In the genomic region with DNA sequence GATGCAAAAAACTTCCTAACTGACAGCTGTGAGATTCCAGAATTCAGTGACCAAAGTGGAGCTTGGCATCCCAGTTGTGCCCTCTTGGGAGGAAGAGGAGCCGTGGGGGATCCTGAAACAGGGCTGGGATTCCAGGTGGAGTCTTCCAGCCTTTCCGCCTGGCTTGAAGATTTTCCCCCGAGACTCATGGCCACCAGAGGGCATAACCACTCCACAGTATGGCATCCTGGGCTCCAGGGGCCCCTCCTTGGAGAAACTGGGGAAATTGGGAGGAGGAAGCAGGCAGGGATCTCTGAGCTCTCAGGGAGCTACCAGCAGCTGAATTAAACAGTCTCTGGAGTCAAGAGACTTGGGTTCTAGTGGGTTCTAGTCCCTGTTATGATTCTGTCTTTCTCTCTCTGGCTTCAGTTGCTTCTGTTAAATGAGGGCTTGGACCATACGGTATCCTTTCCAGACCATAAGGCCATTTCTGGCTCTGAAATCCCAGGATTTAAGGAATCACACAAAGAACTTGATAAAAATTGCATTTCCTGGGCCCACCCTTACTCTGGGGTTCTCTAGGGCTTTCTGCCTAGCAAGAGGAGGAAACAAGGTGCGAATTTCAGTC, we compare ENCODE assay signal across 9 cellular contexts. TPM values are rescaled to one million over a fixed set of nuclear protein-coding genes. Genes with fewer than 3 reads are reported as not detected.
A peak's percentile ranks its signal among the peaks of the same experiment; 100 is the strongest.
DNase-seq lines count a peak whose midpoint lies in the region; ATAC-seq, FAIRE-seq and TF ChIP-seq lines count a peak whose summit lies in the region.
"Had no signal": no experiment of that assay in that cellular context is flagged by ENCODE, and none has a peak within 500 bp of the region (broad histone marks: within the 10 kb centered on the region; RNA-seq: fewer than 3 reads in every experiment).

No MANE protein-coding gene starts in this region.

- H3K4me1 ChIP-seq in pancreas: peaks cover 0 to 3% (median 0%) of the 10 kb centered on the region in 3 donors

- H3K4me3 ChIP-seq in pancreas: no peak overlapping the region

- peaks cover 50% of the 10 kb centered on the region for H3K4me1 Mint-ChIP-seq in CD14-positive monocyte
- 0 out of 2 replicates have a peak, but pooled peaks cover 10% of the 10 kb centered on the region for H3K4me1 Mint-ChIP-seq in HFFc6 (ENCODE audit: low read depth)

- H3K36me3 Mint-ChIP-seq in CD14-positive monocyte: peaks cover 34 to 42% of the 10 kb centered on the region in 2 donors
- H3K36me3 Mint-ChIP-seq in HFFc6 (ENCODE audit: low read depth): no peaks in the 10 kb centered on the region

- ATAC-seq in pancreas (peak; percentile 29 to 76 (median 66)), GM19452 (IDR thresholded peaks at IDR 0.05; ENCODE audit: unreplicated experiment) (no peak), GM21381 (IDR thresholded peaks at IDR 0.05; ENCODE audit: unreplicated experiment) (no peak), HG03520 (IDR thresholded peaks at IDR 0.05; ENCODE audit: unreplicated experiment) (no peak)

- intact Hi-C loops in CD14-positive monocyte (cut with micrococcal nuclease) (no loop called here), pancreas (cut with DNase I) (no loop called here)

- no peak for FAIRE-seq in pancreas (lab: Jason Lieb, UNC)

- H3K9me3 Mint-ChIP-seq in CD14-positive monocyte: peaks cover 0 to 14% (median 8%) of the 10 kb centered on the region in 7 donors
- H3K9me3 Mint-ChIP-seq in HFFc6: no peaks in the 10 kb centered on the region
- H3K9me3 Mint-ChIP-seq: mesothelial cell of epicardium had no signal

- H3K36me3 ChIP-seq in pancreas: no peaks in the 10 kb centered on the region

- DNase-seq in CD14-positive monocyte (ENCODE audit: low spot score) (no peak), HFFc6 (peak; percentile 44), RPMI8226 (peak; percentile 25), fibroblast of peridontal ligament (ENCODE audit: extremely low read depth) (peak; percentile 60), pancreas (peak in 4 of 6 donors; percentile 51 to 75 (median 64))

- no peaks in the 10 kb centered on the region for H3K9me3 ChIP-seq in pancreas

- H3K27me3 Mint-ChIP-seq in CD14-positive monocyte (ENCODE audit: low read depth in 3 of 3) (peaks cover 30 to 47% (median 38%) of the 10 kb centered on the region in 3 donors), HFFc6 (ENCODE audit: insufficient read depth) (peaks cover 15% of the 10 kb centered on the region)

- H3K27ac Mint-ChIP-seq in CD14-positive monocyte: peak overlapping the region in 3 of 7 donors; percentile 38 to 60 (median 48)
- H3K27ac Mint-ChIP-seq in HFFc6: no peak overlapping the region
- H3K27ac Mint-ChIP-seq: mesothelial cell of epicardium had no signal

- WGBS in pancreas, 2 donors: 41 to 46% methylated on average over 5 of the region's 5 CpGs

- peak overlapping the region in 1 of 4 donors; percentile 12 for H3K27ac ChIP-seq in pancreas

- TF ChIP-seq CTCF in CD14-positive monocyte (IDR thresholded peaks at IDR 0.05): peak; percentile 65
- TF ChIP-seq CTCF in HFFc6 (IDR thresholded peaks at IDR 0.05): peak; percentile 88
- peak; percentile 37 to 59 (median 52) for TF ChIP-seq CTCF in pancreas (IDR thresholded peaks at IDR 0.05)

- H3K27me3 ChIP-seq in pancreas: no peaks in the 10 kb centered on the region

- H3K4me3 Mint-ChIP-seq in CD14-positive monocyte: no peak overlapping the region
- H3K4me3 Mint-ChIP-seq in HFFc6: no peak overlapping the region
- H3K4me3 Mint-ChIP-seq: mesothelial cell of epicardium had no signal

RNA-seq across cellular contexts. Expression of a gene that starts 2.6 kb away (rescaled TPM):
- 1 to 10 TPM in 1 of 2 donors, under 1 TPM in 1; 0.63 to 1.6 TPM for polyA plus RNA-seq in CD14-positive monocyte
- under 1 TPM; 0.24 to 1.00 (median 0.69) TPM for total RNA-seq in HFFc6 (2021; fragmentation: NEBNext Ultra II Directional; extraction: Animal tissue kit (Norgen Biotek cat#: 25700))
- total RNA-seq in pancreas: 10 to 100 TPM in 3 of 6 donors, 1 to 10 TPM in 3; 7.1 to 18.0 (median 11.0) TPM
- 10 to 100 TPM; 25.4 to 51.6 TPM for polyA plus RNA-seq in pancreas

RNA-seq across cellular contexts. Expression of a gene that starts 47.1 kb away (rescaled TPM):
- polyA plus RNA-seq in CD14-positive monocyte: 10 to 100 TPM; 10.1 to 41.4 TPM
- total RNA-seq in HFFc6 (2021; fragmentation: NEBNext Ultra II Directional; extraction: Animal tissue kit (Norgen Biotek cat#: 25700)): 10 to 100 TPM; 10.3 to 46.6 (median 43.6) TPM
- total RNA-seq in pancreas: 10 to 100 TPM; 11.7 to 55.2 (median 22.0) TPM
- 10 to 100 TPM; 76.4 to 85.4 TPM for polyA plus RNA-seq in pancreas

RNA-seq across cellular contexts. Expression of a gene that starts 52.6 kb away (rescaled TPM):
- 1 to 10 TPM; 1.8 to 3.9 TPM for polyA plus RNA-seq in CD14-positive monocyte
- total RNA-seq in HFFc6 (2021; fragmentation: NEBNext Ultra II Directional; extraction: Animal tissue kit (Norgen Biotek cat#: 25700)): 10 to 100 TPM; 13.1 to 15.2 (median 14.0) TPM
- 10 to 100 TPM; 24.2 to 31.4 (median 27.8) TPM for total RNA-seq in pancreas
- 10 to 100 TPM; 16.0 to 22.4 TPM for polyA plus RNA-seq in pancreas

Comparison
In these comparisons a context has a peak if more than half of its experiments do, and no peak if none do; other contexts are left out.
1. ATAC-seq: peak in pancreas (4 of 4); none in GM19452 (single experiment), GM21381 (single experiment) and HG03520 (single experiment).
2. RNA of a gene that starts 2.6 kb away (total RNA-seq): 7.1 to 18.0 TPM in pancreas; 0.24 to 1.00 TPM in HFFc6; every median in the first group is over 4 times any median in the second.
3. Peak in every context shown above with its lines, with median percentiles within 50 percentile points of each other: CTCF ChIP-seq.